9 cellular contexts compared by ENCODE assay signal in the genomic region with DNA sequence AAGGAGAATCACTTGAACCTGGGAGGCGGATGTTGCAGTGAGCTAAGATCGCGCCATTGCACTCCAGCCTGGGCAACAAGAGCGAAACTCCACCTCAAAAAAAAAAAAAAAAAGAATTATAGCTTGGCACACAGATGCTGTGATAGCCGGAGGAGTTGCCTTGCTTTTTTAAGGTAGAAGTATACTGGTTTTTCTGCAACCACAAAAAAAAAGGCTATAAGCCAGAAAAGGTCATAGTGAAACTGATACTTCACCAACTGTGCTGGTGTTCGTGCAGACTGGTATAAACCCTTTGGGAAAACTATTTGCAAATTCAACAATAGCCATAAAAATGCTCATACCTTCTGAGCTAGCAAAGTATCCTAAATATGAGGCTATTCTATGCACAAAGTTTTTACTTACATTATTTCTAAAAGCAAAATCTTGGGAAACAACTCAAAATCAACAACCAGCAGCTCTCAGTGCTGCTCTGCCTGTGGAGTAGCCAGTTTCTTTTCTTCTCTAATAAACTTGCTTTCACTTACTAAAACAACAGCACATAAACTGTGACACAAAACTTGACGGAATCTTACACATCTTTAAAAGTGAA. TPM values are rescaled to one million over a fixed set of nuclear protein-coding genes. Genes with fewer than 3 reads are reported as not detected.
DNase-seq lines count a peak whose midpoint lies in the region; ATAC-seq and TF ChIP-seq lines count a peak whose summit lies in the region.
"Had no signal": no experiment of that assay in that cellular context is flagged by ENCODE, and none has a peak within 500 bp of the region (broad histone marks: within the 10 kb centered on the region; RNA-seq: fewer than 3 reads in every experiment).

No MANE protein-coding gene starts in this region.

- DNase-seq in activated naive CD4-positive, alpha-beta T cell treated with anti-CD3 and anti-CD28 coated beads for 36 hours: peak; percentile 19
- no peak for DNase-seq in activated naive CD4-positive, alpha-beta T cell treated with anti-CD3 and anti-CD28 coated beads, Interleukin-2, amount 50 U/mL, for 16 hours
- no peak for DNase-seq in activated naive CD8-positive, alpha-beta T cell treated with anti-CD3 and anti-CD28 coated beads for 36 hours
- DNase-seq in testis (no peak), kidney tubule cell (ENCODE audit: low spot score) (no peak), MG63 (no peak), DMS 273 treated with DMSO at 0.1 percent for 48 hours (lab: John Stamatoyannopoulos, UW) (no peak)

- H3K9me3 Mint-ChIP-seq in activated naive CD4-positive, alpha-beta T cell treated with anti-CD3 and anti-CD28 coated beads for 36 hours: no peaks in the 10 kb centered on the region
- H3K9me3 Mint-ChIP-seq in activated naive CD8-positive, alpha-beta T cell treated with anti-CD3 and anti-CD28 coated beads for 36 hours: no peaks in the 10 kb centered on the region

- peaks cover 60% of the 10 kb centered on the region for H3K4me1 ChIP-seq in testis

- intact Hi-C loops in activated naive CD4-positive, alpha-beta T cell treated with anti-CD3 and anti-CD28 coated beads for 36 hours (cut with micrococcal nuclease): loop anchor here (1.0 kb wide), 1 partner anchor 10 kb away; no protein-coding TSS in a partner anchor
- intact Hi-C loops in testis (cut with DNase I; ENCODE audit: low total_unique reads): no loop called here

- H3K36me3 Mint-ChIP-seq in activated naive CD4-positive, alpha-beta T cell treated with anti-CD3 and anti-CD28 coated beads for 36 hours (ENCODE audit: low read depth): peaks cover 2% of the 10 kb centered on the region
- no peaks in the 10 kb centered on the region for H3K36me3 Mint-ChIP-seq in activated naive CD8-positive, alpha-beta T cell treated with anti-CD3 and anti-CD28 coated beads for 36 hours

- H3K9me3 ChIP-seq in testis (no peaks in the 10 kb centered on the region), MG63 (no peaks in the 10 kb centered on the region)

- CTCF ChIA-PET in activated naive CD4-positive, alpha-beta T cell treated with anti-CD3 and anti-CD28 coated beads for 36 hours (lab: Charles Lee): interaction anchor here (0.6 to 1.1 kb wide), 3 partner anchors 42 to 179 kb away, joined by 3 read pairs; no protein-coding TSS in a partner anchor

- H3K27ac ChIP-seq in testis: peak overlapping the region; percentile 2 to 55
- H3K27ac ChIP-seq: coronary artery had no signal

- TF ChIP-seq POLR2A in testis (IDR thresholded peaks at IDR 0.05): no peak

- H3K27me3 Mint-ChIP-seq in activated naive CD4-positive, alpha-beta T cell treated with anti-CD3 and anti-CD28 coated beads for 36 hours (ENCODE audit: low read depth): no peaks in the 10 kb centered on the region
- H3K27me3 Mint-ChIP-seq in activated naive CD8-positive, alpha-beta T cell treated with anti-CD3 and anti-CD28 coated beads for 36 hours: no peaks in the 10 kb centered on the region

- ATAC-seq in HG03108 (IDR thresholded peaks at IDR 0.05; ENCODE audit: unreplicated experiment): peak; percentile 62

- peak overlapping the region; percentile 30 for H3K27ac Mint-ChIP-seq in activated naive CD4-positive, alpha-beta T cell treated with anti-CD3 and anti-CD28 coated beads for 36 hours
- peak overlapping the region; percentile 49 for H3K27ac Mint-ChIP-seq in activated naive CD8-positive, alpha-beta T cell treated with anti-CD3 and anti-CD28 coated beads for 36 hours

- H3K4me3 Mint-ChIP-seq in activated naive CD4-positive, alpha-beta T cell treated with anti-CD3 and anti-CD28 coated beads for 36 hours: no peak overlapping the region
- no peak overlapping the region for H3K4me3 Mint-ChIP-seq in activated naive CD8-positive, alpha-beta T cell treated with anti-CD3 and anti-CD28 coated beads for 36 hours

- H3K36me3 ChIP-seq in testis (ENCODE audit: low read depth, missing control alignments) (no peaks in the 10 kb centered on the region), MG63 (peaks cover 4% of the 10 kb centered on the region; the same call in 1 of the 2 replicates)

- H3K27me3 ChIP-seq in testis (no peaks in the 10 kb centered on the region), MG63 (no peaks in the 10 kb centered on the region)

- no peak overlapping the region for H3K4me3 ChIP-seq in testis
- no peak overlapping the region for H3K4me3 ChIP-seq in MG63
- H3K4me3 ChIP-seq: coronary artery had no signal

- no peak for TF ChIP-seq CTCF in testis (IDR thresholded peaks at IDR 0.05)

- WGBS in testis, 2 donors: 59 to 68% methylated on average over 7 of the region's 7 CpGs

- H3K4me1 Mint-ChIP-seq in activated naive CD4-positive, alpha-beta T cell treated with anti-CD3 and anti-CD28 coated beads for 36 hours (ENCODE audit: low read depth): peaks cover 34% of the 10 kb centered on the region
- H3K4me1 Mint-ChIP-seq in activated naive CD8-positive, alpha-beta T cell treated with anti-CD3 and anti-CD28 coated beads for 36 hours: peaks cover 44% of the 10 kb centered on the region

RNA-seq across cellular contexts. Expression of gene B4GALT5, which starts 44.0 kb away (rescaled TPM):
- 10 to 100 TPM; 18.6 to 19.0 TPM for total RNA-seq in activated naive CD4-positive, alpha-beta T cell treated with anti-CD3 and anti-CD28 coated beads for 36 hours
- total RNA-seq in activated naive CD8-positive, alpha-beta T cell treated with anti-CD3 and anti-CD28 coated beads for 36 hours: 10 to 100 TPM; 22.4 to 23.3 TPM
- total RNA-seq in testis: 10 to 100 TPM; 63.4 to 69.7 TPM
- polyA plus RNA-seq in testis (ENCODE audit: insufficient read depth, low read depth, low replicate concordance): 56.9 TPM
- 20.3 and 20.4 TPM in 2 replicates for total RNA-seq in MG63 (2014; rRNA removed; shearing (Covaris generic); ENCODE audit: low replicate concordance)
